Comparison of ENCODE assay signal across 22 cellular contexts in genomic region chr9:72904267-72905093, GRCh38. TPM values are rescaled to one million over a fixed set of nuclear protein-coding genes. Genes with fewer than 3 reads are reported as not detected.
DNase-seq lines count a peak whose midpoint lies in the region; ATAC-seq, FAIRE-seq and TF ChIP-seq lines count a peak whose summit lies in the region.
"Had no signal": no experiment of that assay in that cellular context is flagged by ENCODE, and none has a peak within 500 bp of the region (broad histone marks: within the 10 kb centered on the region; RNA-seq: fewer than 3 reads in every experiment).

No MANE protein-coding gene starts in this region.

- peaks cover 40% of the 10 kb centered on the region for H3K27me3 ChIP-seq in OCI-LY3 (ENCODE audit: low read depth, low read length)
- H3K27me3 ChIP-seq: BLaER1 treated with 17β-estradiol and CSF1 and Interleukin-3, amounts not matched to agents 10 nM and 100 nM had no signal

- no peaks in the 10 kb centered on the region for H3K9me3 ChIP-seq in A549
- no peaks in the 10 kb centered on the region for H3K9me3 ChIP-seq in OCI-LY3 (ENCODE audit: insufficient read depth, low read length)
- H3K9me3 ChIP-seq: BLaER1 treated with 17β-estradiol and CSF1 and Interleukin-3, amounts not matched to agents 10 nM and 100 nM; Caco-2 had no signal

- POLR2A ChIA-PET in A549 (lab: Yijun Ruan, JAX): no interaction called here

- intact Hi-C loops in dendritic cell treated with granulocyte-macrophage colony-stimulating factor and Interleukin-4, amounts not matched to agents 40 ng/mL and 50 ng/mL, for 4 days (cut with micrococcal nuclease): loop anchor here (5.0 kb wide), 1 partner anchor 48 kb away; the partner anchor contains the start of gene ALDH1A1

- H3K4me3 ChIP-seq in A549 (no peak overlapping the region), OCI-LY3 (ENCODE audit: low read length) (no peak overlapping the region)
- H3K4me3 ChIP-seq: BLaER1 treated with 17β-estradiol and CSF1 and Interleukin-3, amounts not matched to agents 10 nM and 100 nM had no signal

- CTCF ChIA-PET in A549 (lab: Yijun Ruan, JAX): no interaction called here

- TF ChIP-seq RAD21 in A549 (conservative IDR thresholded peaks at IDR 0.05 in 1 of 2, IDR thresholded peaks at IDR 0.05 in 1 of 2): no peak

- FAIRE-seq in A549 (lab: Jason Lieb, UNC): no peak
- FAIRE-seq: D721Med, GM12891, GM19239 had no signal

- H3K36me3 Mint-ChIP-seq in dendritic cell treated with granulocyte-macrophage colony-stimulating factor and Interleukin-4, amounts not matched to agents 40 ng/mL and 50 ng/mL, for 4 days (ENCODE audit: low read depth): no peaks in the 10 kb centered on the region
- H3K36me3 Mint-ChIP-seq: CD4-positive, alpha-beta memory T cell; CD4-positive, CD25-positive, alpha-beta regulatory T cell; CD8-positive, alpha-beta memory T cell had no signal

- DNase-seq in A549 (ENCODE audit: low read depth in 1 of 2, low spot score in 1 of 2) (no peak), CD1c-positive myeloid dendritic cell (ENCODE audit: extremely low spot score) (peak; percentile 42), kidney tubule cell (ENCODE audit: low spot score) (no peak), activated T-cell treated with anti-CD3 and anti-CD28 coated beads for 4 hours (no peak)
- DNase-seq: 8988T; AML-193; Caco-2; Calu3; CD4-positive, alpha-beta memory T cell; CD4-positive, CD25-positive, alpha-beta regulatory T cell; CD8-positive, alpha-beta memory T cell; DMS79 treated with DMSO at 0.1 percent for 48 hours; GF-D8 had no signal

- TF ChIP-seq EP300 in A549 (IDR thresholded peaks at IDR 0.05): no peak

- TF ChIP-seq CTCF in A549 (IDR thresholded peaks at IDR 0.05) (no peak), OCI-LY3 (IDR thresholded peaks at IDR 0.05; ENCODE audit: low read depth, low read length) (no peak)

- H3K4me3 Mint-ChIP-seq in dendritic cell treated with granulocyte-macrophage colony-stimulating factor and Interleukin-4, amounts not matched to agents 40 ng/mL and 50 ng/mL, for 4 days: no peak overlapping the region
- H3K4me3 Mint-ChIP-seq: B cell; CD4-positive, alpha-beta memory T cell; CD4-positive, CD25-positive, alpha-beta regulatory T cell; CD8-positive, alpha-beta memory T cell had no signal

- H3K79me2 ChIP-seq in OCI-LY3 (ENCODE audit: low read length): no peaks in the 10 kb centered on the region

- no peak overlapping the region for H3K9ac ChIP-seq in OCI-LY3 (ENCODE audit: low read length)
- H3K9ac ChIP-seq: BLaER1 treated with 17β-estradiol and CSF1 and Interleukin-3, amounts not matched to agents 10 nM and 100 nM had no signal

- H3K4me1 Mint-ChIP-seq in dendritic cell treated with granulocyte-macrophage colony-stimulating factor and Interleukin-4, amounts not matched to agents 40 ng/mL and 50 ng/mL, for 4 days (ENCODE audit: low read depth): peaks cover 25% of the 10 kb centered on the region
- H3K4me1 Mint-ChIP-seq: B cell; CD4-positive, alpha-beta memory T cell; CD4-positive, CD25-positive, alpha-beta regulatory T cell; CD8-positive, alpha-beta memory T cell had no signal

- ATAC-seq in A549 (no peak), HG03280 (IDR thresholded peaks at IDR 0.05; ENCODE audit: unreplicated experiment) (no peak)

- H3K4me1 ChIP-seq in A549: peaks cover 99% of the 10 kb centered on the region
- peaks cover 27% of the 10 kb centered on the region for H3K4me1 ChIP-seq in OCI-LY3 (ENCODE audit: low read length)
- H3K4me1 ChIP-seq: BLaER1 treated with 17β-estradiol and CSF1 and Interleukin-3, amounts not matched to agents 10 nM and 100 nM; Caco-2 had no signal

- H3K4me2 ChIP-seq in A549 (peak overlapping the region; percentile 47), OCI-LY3 (ENCODE audit: low read length) (peak overlapping the region; percentile 42)
- H3K4me2 ChIP-seq: BLaER1 treated with 17β-estradiol and CSF1 and Interleukin-3, amounts not matched to agents 10 nM and 100 nM had no signal

- peak overlapping the region; percentile 26 to 65; a peak in 5 of 6 replicates for H3K27ac ChIP-seq in A549
- no peak overlapping the region for H3K27ac ChIP-seq in OCI-LY3 (ENCODE audit: low read length)
- H3K27ac ChIP-seq: BLaER1 treated with 17β-estradiol and CSF1 and Interleukin-3, amounts not matched to agents 10 nM and 100 nM; C4-2B had no signal

- TF ChIP-seq POLR2A in A549 (IDR thresholded peaks at IDR 0.05; ENCODE audit: low read length): no peak

- H3K9me3 Mint-ChIP-seq in dendritic cell treated with granulocyte-macrophage colony-stimulating factor and Interleukin-4, amounts not matched to agents 40 ng/mL and 50 ng/mL, for 4 days: no peaks in the 10 kb centered on the region
- H3K9me3 Mint-ChIP-seq: CD4-positive, alpha-beta memory T cell; CD8-positive, alpha-beta memory T cell had no signal

- H4K20me1 ChIP-seq in OCI-LY3 (ENCODE audit: insufficient read depth, low read length): peaks cover 5% of the 10 kb centered on the region; the same call in 1 of the 2 replicates
- H4K20me1 ChIP-seq: BLaER1 treated with 17β-estradiol and CSF1 and Interleukin-3, amounts not matched to agents 10 nM and 100 nM had no signal

- H2AFZ ChIP-seq in OCI-LY3 (ENCODE audit: low read depth, low read length): no peak overlapping the region

- peak overlapping the region; percentile 0 for H3K27ac Mint-ChIP-seq in dendritic cell treated with granulocyte-macrophage colony-stimulating factor and Interleukin-4, amounts not matched to agents 40 ng/mL and 50 ng/mL, for 4 days
- H3K27ac Mint-ChIP-seq: B cell; CD4-positive, alpha-beta memory T cell; CD4-positive, CD25-positive, alpha-beta regulatory T cell; CD8-positive, alpha-beta memory T cell had no signal

- no peaks in the 10 kb centered on the region for H3K27me3 Mint-ChIP-seq in dendritic cell treated with granulocyte-macrophage colony-stimulating factor and Interleukin-4, amounts not matched to agents 40 ng/mL and 50 ng/mL, for 4 days
- H3K27me3 Mint-ChIP-seq: CD4-positive, CD25-positive, alpha-beta regulatory T cell had no signal

- WGBS in A549 (ENCODE audit: missing lambda C conversion rate): 32% methylated on average over 2 of the region's 2 CpGs

- H3K36me3 ChIP-seq in OCI-LY3 (replicated peaks; ENCODE audit: low read depth, low read length): no peaks in the 10 kb centered on the region
- H3K36me3 ChIP-seq: BLaER1 treated with 17β-estradiol and CSF1 and Interleukin-3, amounts not matched to agents 10 nM and 100 nM had no signal

TF ChIP-seq in A549, 52 proteins besides CTCF, POLR2A, EP300 and RAD21 (continues in another document):
- TF ChIP-seq RARB (CRISPR knock-in tag; IDR thresholded peaks at IDR 0.05): peak; percentile 45
- no peak for TF ChIP-seq NPAS2 (CRISPR knock-in tag; IDR thresholded peaks at IDR 0.05; ENCODE audit: borderline replicate concordance)
- peak; percentile 96 for TF ChIP-seq POLR2AphosphoS2 (conservative IDR thresholded peaks at IDR 0.05; ENCODE audit: low read length)
- TF ChIP-seq JUN (IDR thresholded peaks at IDR 0.05): peak in 1 of 2 experiments; percentile 50; a peak in 2 of 5 replicates
- TF ChIP-seq FOSL2 (IDR thresholded peaks at IDR 0.05): no peak
- TF ChIP-seq FOSL2 (CRISPR knock-in tag; IDR thresholded peaks at IDR 0.05): 0 out of 2 replicates have a peak, but pooled peaks have one; percentile 2
- peak; percentile 91 for TF ChIP-seq HOXA7 (CRISPR knock-in tag; IDR thresholded peaks at IDR 0.05)
- no peak for TF ChIP-seq REST (IDR thresholded peaks at IDR 0.05)
- no peak for TF ChIP-seq MAX (IDR thresholded peaks at IDR 0.05)
- peak; percentile 16; the same call in 1 of the 2 replicates for TF ChIP-seq TP53 (CRISPR knock-in tag; IDR thresholded peaks at IDR 0.05)
- no peak for TF ChIP-seq MAZ (IDR thresholded peaks at IDR 0.05; ENCODE audit: borderline replicate concordance, low read depth, low read length)
- TF ChIP-seq HOXB5 (CRISPR knock-in tag; IDR thresholded peaks at IDR 0.05): 0 out of 2 replicates have a peak, but pooled peaks have one; percentile 50
- TF ChIP-seq EHF (CRISPR knock-in tag; IDR thresholded peaks at IDR 0.05): peak; percentile 52; the same call in 1 of the 2 replicates
- TF ChIP-seq TFCP2L1 (CRISPR knock-in tag; IDR thresholded peaks at IDR 0.05): peak; percentile 54
- no peak for TF ChIP-seq HDAC2 (IDR thresholded peaks at IDR 0.05)
- TF ChIP-seq FOSB (CRISPR knock-in tag; IDR thresholded peaks at IDR 0.05): peak; percentile 89

RNA-seq across cellular contexts. Expression of gene ALDH1A1, which starts 48.4 kb away (rescaled TPM):
- polyA plus RNA-seq in A549 (2011; rRNA removed) (6,119 and 8,617 TPM in 2 replicates), A549 (2017; fragmentation: RNase III; extraction: RNeasy Plus Mini Kit Qiagen cat#74134 plus additional on column Dnase treatment) (9,362 to 9,987 TPM (median 9,373 TPM) in 3 replicates)
- 2,623 and 3,095 TPM in 2 replicates for polyA plus RNA-seq in A549 (2012; cell fraction: cytosol; rRNA removed)
- 1,463 and 2,252 TPM in 2 replicates for polyA plus RNA-seq in A549 (2012; cell fraction: nucleus; rRNA removed)
- 2,553 and 2,631 TPM in 2 replicates for polyA minus RNA-seq in A549 (2011; rRNA and poly(A)+ RNA removed)
- polyA plus RNA-seq: CD4-positive, alpha-beta memory T cell; CD8-positive, alpha-beta memory T cell had no signal
